In the genomic region with DNA sequence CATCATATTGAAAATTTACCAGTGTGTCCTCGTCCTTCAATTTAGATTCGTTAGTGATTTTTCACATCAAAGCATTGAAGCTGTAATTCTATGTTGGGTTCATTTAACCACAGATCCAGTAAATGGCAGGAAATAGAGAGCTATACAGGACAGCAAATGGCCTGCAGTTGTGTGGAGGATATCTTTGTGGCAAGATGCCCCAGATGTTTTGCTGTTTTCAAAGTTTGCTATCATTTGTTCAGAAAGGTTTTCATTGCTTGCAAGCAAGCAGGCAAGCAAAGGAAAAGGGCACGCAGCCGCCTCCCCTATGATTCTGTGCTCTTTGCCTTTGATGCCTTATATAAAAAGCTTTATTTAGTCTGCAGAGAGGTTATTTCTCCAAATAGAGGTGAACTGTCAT, we compare ENCODE assay signal across 12 cellular contexts.
DNase-seq lines count a peak whose midpoint lies in the region; ATAC-seq and TF ChIP-seq lines count a peak whose summit lies in the region.
"Had no signal": no experiment of that assay in that cellular context is flagged by ENCODE, and none has a peak within 500 bp of the region (broad histone marks: within the 10 kb centered on the region; RNA-seq: fewer than 3 reads in every experiment).

No MANE protein-coding gene starts in this region.

- 49 to 64% (median 61%) methylated on average over 4 of the region's 4 CpGs for WGBS in heart left ventricle, 4 donors

- no peak for TF ChIP-seq CTCF in heart left ventricle (IDR thresholded peaks at IDR 0.05)

- peak in 2 of 4 donors; percentile 2 to 23 for ATAC-seq in heart left ventricle
- no peak for ATAC-seq in left cardiac atrium
- peak; percentile 49 for ATAC-seq in activated naive CD8-positive, alpha-beta T cell treated with anti-CD3 and anti-CD28 coated beads, Interleukin-2, amount 10 ng/mL, durations not matched to agents 7 days and 5 days (ENCODE audit: low read depth)
- no peak for ATAC-seq in memory B cell (ENCODE audit: low read depth)
- ATAC-seq in HG03025 (IDR thresholded peaks at IDR 0.05; ENCODE audit: low FRiP score, unreplicated experiment) = no peak

- H3K27me3 ChIP-seq in heart left ventricle = no peaks in the 10 kb centered on the region

- peaks cover 20% of the 10 kb centered on the region for H3K36me3 Mint-ChIP-seq in activated naive CD8-positive, alpha-beta T cell treated with anti-CD3 and anti-CD28 coated beads, Interleukin-2, amount 10 ng/mL, durations not matched to agents 7 days and 5 days
- H3K36me3 Mint-ChIP-seq in memory B cell = peaks cover 19% of the 10 kb centered on the region

- H3K4me1 Mint-ChIP-seq in activated naive CD8-positive, alpha-beta T cell treated with anti-CD3 and anti-CD28 coated beads, Interleukin-2, amount 10 ng/mL, durations not matched to agents 7 days and 5 days = peaks cover 61% of the 10 kb centered on the region
- H3K4me1 Mint-ChIP-seq in memory B cell = peaks cover 55% of the 10 kb centered on the region

- peak overlapping the region in 7 of 12 donors; percentile 3 to 28 (median 11) for H3K4me3 ChIP-seq in heart left ventricle

- H3K27ac ChIP-seq in heart left ventricle = peak overlapping the region in 11 of 12 donors; percentile 15 to 82 (median 66)
- H3K27ac ChIP-seq: C4-2B had no signal

- H3K27ac Mint-ChIP-seq in activated naive CD8-positive, alpha-beta T cell treated with anti-CD3 and anti-CD28 coated beads, Interleukin-2, amount 10 ng/mL, durations not matched to agents 7 days and 5 days = peak overlapping the region; percentile 98
- peak overlapping the region; percentile 62 for H3K27ac Mint-ChIP-seq in memory B cell

- peak overlapping the region; percentile 89 for H3K4me3 Mint-ChIP-seq in activated naive CD8-positive, alpha-beta T cell treated with anti-CD3 and anti-CD28 coated beads, Interleukin-2, amount 10 ng/mL, durations not matched to agents 7 days and 5 days
- peak overlapping the region; percentile 49 for H3K4me3 Mint-ChIP-seq in memory B cell
- H3K4me3 Mint-ChIP-seq: brain had no signal

- no peaks in the 10 kb centered on the region for H3K9me3 ChIP-seq in heart left ventricle

- POLR2A ChIA-PET in activated naive CD8-positive, alpha-beta T cell treated with anti-CD3 and anti-CD28 coated beads, Interleukin-2, amount 10 ng/mL, durations not matched to agents 7 days and 5 days (lab: Charles Lee) = interaction anchor here (1.0 to 1.4 kb wide), 6 partner anchors 8 to 65 kb away, joined by 3 to 6 read pairs (median 4); no protein-coding TSS in a partner anchor

- H3K27me3 Mint-ChIP-seq in activated naive CD8-positive, alpha-beta T cell treated with anti-CD3 and anti-CD28 coated beads, Interleukin-2, amount 10 ng/mL, durations not matched to agents 7 days and 5 days = no peaks in the 10 kb centered on the region
- no peaks in the 10 kb centered on the region for H3K27me3 Mint-ChIP-seq in memory B cell

- intact Hi-C loops in heart left ventricle (cut with DNase I) = loop anchor here in 3 of 10 donors (5.0 to 10.0 kb wide), 2 partner anchors 63 to 64 kb away; a partner anchor contains a TSS
- intact Hi-C loops in left cardiac atrium (cut with DNase I) = no loop called here

- no peaks in the 10 kb centered on the region for H3K9me3 Mint-ChIP-seq in activated naive CD8-positive, alpha-beta T cell treated with anti-CD3 and anti-CD28 coated beads, Interleukin-2, amount 10 ng/mL, durations not matched to agents 7 days and 5 days
- H3K9me3 Mint-ChIP-seq in memory B cell = peaks cover 2% of the 10 kb centered on the region

- no peaks in the 10 kb centered on the region for H3K36me3 ChIP-seq in heart left ventricle

- no peak for TF ChIP-seq POLR2A in heart left ventricle (IDR thresholded peaks at IDR 0.05)

- H3K4me1 ChIP-seq in heart left ventricle = peaks cover 14 to 96% (median 62%) of the 10 kb centered on the region in 12 donors

- DNase-seq in heart left ventricle (no peak), left cardiac atrium (no peak), memory B cell (ENCODE audit: low spot score in 2 of 2) (no peak), D341Med (ENCODE audit: low spot score) (no peak), DMS153 (lab: John Stamatoyannopoulos, UW) (no peak), amniotic stem cell (lab: John Stamatoyannopoulos, UW) (no peak)
- DNase-seq in activated naive CD8-positive, alpha-beta T cell treated with anti-CD3 and anti-CD28 coated beads, Interleukin-2, amount 10 ng/mL, durations not matched to agents 7 days and 5 days = no peak
- DNase-seq: activated CD4-positive, CD25-positive, alpha-beta regulatory T cell; NCI-H2171 treated with DMSO at 0.1 percent for 48 hours had no signal
